In genomic region chr7:79096361-79096805, GRCh38 we compare ENCODE assay signal across 27 cellular contexts.
DNase-seq lines count a peak whose midpoint lies in the region; ATAC-seq, FAIRE-seq and TF ChIP-seq lines count a peak whose summit lies in the region.
"Had no signal": no experiment of that assay in that cellular context is flagged by ENCODE, and none has a peak within 500 bp of the region (broad histone marks: within the 10 kb centered on the region; RNA-seq: fewer than 3 reads in every experiment).

No MANE protein-coding gene starts in this region.

- no peaks in the 10 kb centered on the region for H3K27me3 ChIP-seq in endothelial cell of umbilical vein (ENCODE audit: control insufficient read depth in 2 of 2, insufficient read depth in 2 of 2, low read length in 2 of 2)
- no peaks in the 10 kb centered on the region for H3K27me3 ChIP-seq in skeletal muscle satellite cell (ENCODE audit: control insufficient read depth, insufficient read depth, low read length)
- H3K27me3 ChIP-seq in right lobe of liver = no peaks in the 10 kb centered on the region
- no peaks in the 10 kb centered on the region for H3K27me3 ChIP-seq in vagina
- H3K27me3 ChIP-seq: BE2C, tibial artery had no signal

- ATAC-seq in right lobe of liver = no peak
- ATAC-seq: esophagus mucosa; left colon; stimulated activated naive CD8-positive, alpha-beta T cell treated with anti-CD3 and anti-CD28 coated beads, Interleukin-15, Interleukin-2, amounts not matched to agents 100 U/mL and 50 U/mL, for 24 hours had no signal

- no peaks in the 10 kb centered on the region for H4K20me1 ChIP-seq in endothelial cell of umbilical vein (replicated peaks; ENCODE audit: control insufficient read depth, extremely low read depth, insufficient read depth, low read length)

- 36% methylated on average over 1 of the region's 1 CpG for WGBS in right lobe of liver (ENCODE audit: insufficient coverage, low coverage, low lambda C conversion rate, missing lambda C conversion rate)

- H3K4me3 ChIP-seq in endothelial cell of umbilical vein (replicated peaks in 1 of 3; ENCODE audit: insufficient read depth in 1 of 3, low read depth in 1 of 3, low read length in 3 of 3) (no peak overlapping the region), skeletal muscle satellite cell (ENCODE audit: low read length) (no peak overlapping the region), right lobe of liver (no peak overlapping the region), vagina (no peak overlapping the region)
- H3K4me3 ChIP-seq: tibial artery had no signal

- TF ChIP-seq CTCF in endothelial cell of umbilical vein (IDR thresholded peaks at IDR 0.05; ENCODE audit: extremely low read depth in 1 of 2, insufficient read depth in 1 of 2, low read depth in 1 of 2, low read length in 2 of 2) (no peak), right lobe of liver (IDR thresholded peaks at IDR 0.05) (no peak), vagina (IDR thresholded peaks at IDR 0.05) (no peak)

- CTCF ChIA-PET in endothelial cell of umbilical vein (lab: Charles Lee) = no interaction called here

- no peaks in the 10 kb centered on the region for H3K36me3 ChIP-seq in endothelial cell of umbilical vein (ENCODE audit: control insufficient read depth in 2 of 2, extremely low read depth in 1 of 2, insufficient read depth in 2 of 2, low read length in 2 of 2)
- no peaks in the 10 kb centered on the region for H3K36me3 ChIP-seq in skeletal muscle satellite cell (ENCODE audit: insufficient read depth, low read length)
- H3K36me3 ChIP-seq in right lobe of liver = no peaks in the 10 kb centered on the region
- no peaks in the 10 kb centered on the region for H3K36me3 ChIP-seq in vagina
- H3K36me3 ChIP-seq: BE2C, tibial artery had no signal

- H3K79me2 ChIP-seq in endothelial cell of umbilical vein (ENCODE audit: control insufficient read depth, insufficient read depth, low read length) = no peaks in the 10 kb centered on the region

- H3K4me1 ChIP-seq in endothelial cell of umbilical vein (ENCODE audit: control insufficient read depth, extremely low read depth, insufficient read depth, low read length) = peaks cover 11% of the 10 kb centered on the region
- peaks cover 6% of the 10 kb centered on the region for H3K4me1 ChIP-seq in skeletal muscle satellite cell (ENCODE audit: control insufficient read depth, insufficient read depth, low read length)
- no peaks in the 10 kb centered on the region for H3K4me1 ChIP-seq in right lobe of liver
- H3K4me1 ChIP-seq in vagina = no peaks in the 10 kb centered on the region
- H3K4me1 ChIP-seq: BE2C, tibial artery had no signal

- DNase-seq in GM04504 (ENCODE audit: low read depth) (peak; percentile 13), NCI-H226 (peak; percentile 55), endothelial cell of umbilical vein (ENCODE audit: low read depth, low spot score) (peak; percentile 58), right lobe of liver (no peak), germinal center (ENCODE audit: low spot score) (no peak), putamen (ENCODE audit: low spot score) (no peak), vagina (ENCODE audit: extremely low spot score in 2 of 2) (no peak)
- DNase-seq: activated naive CD4-positive, alpha-beta T cell; activated T-cell treated with anti-CD3 and anti-CD28 coated beads, Interleukin-2, amount 50 U/mL, for 24 hours; anterior cingulate cortex; BE2C; cerebellar nuclear complex; COR-L47; KG1; left colon; MV-4-11; naive B cell; NCI-H1694 treated with DMSO at 0.1 percent for 48 hours; NCI-H69; occipital lobe; retina; stimulated activated CD4-positive, alpha-beta T cell treated with anti-CD3 and anti-CD28 coated beads, Interleukin-4, amount 100 ng/mL, for 4 hours; stimulated activated naive CD8-positive, alpha-beta T cell treated with anti-CD3 and anti-CD28 coated beads, Interleukin-15, Interleukin-2, amounts not matched to agents 100 U/mL and 50 U/mL, for 24 hours; tibial artery had no signal

- peak; percentile 64 for FAIRE-seq in endothelial cell of umbilical vein (lab: Jason Lieb, UNC)
- FAIRE-seq: H1 had no signal

- H3K9me3 ChIP-seq in endothelial cell of umbilical vein (replicated peaks; ENCODE audit: control insufficient read depth, insufficient read depth, low read length) (no peaks in the 10 kb centered on the region), skeletal muscle satellite cell (replicated peaks; ENCODE audit: low read length) (no peaks in the 10 kb centered on the region), right lobe of liver (no peaks in the 10 kb centered on the region), vagina (no peaks in the 10 kb centered on the region)
- H3K9me3 ChIP-seq: BE2C had no signal

- H3K9me1 ChIP-seq in endothelial cell of umbilical vein (replicated peaks; ENCODE audit: control insufficient read depth, extremely low read depth, insufficient read depth, low read length) = no peaks in the 10 kb centered on the region

- H2AFZ ChIP-seq in endothelial cell of umbilical vein (ENCODE audit: low read depth, low read length) = no peak overlapping the region

- BruUV-seq in endothelial cell of umbilical vein (replicated peaks; lab: Mats Ljungman, UMichigan) = no TSS peak

- peak overlapping the region; percentile 6 for H3K27ac ChIP-seq in endothelial cell of umbilical vein (ENCODE audit: insufficient read depth, low read depth, low read length)
- no peak overlapping the region for H3K27ac ChIP-seq in right lobe of liver
- no peak overlapping the region for H3K27ac ChIP-seq in vagina
- H3K27ac ChIP-seq: tibial artery had no signal

- H3K4me2 ChIP-seq in endothelial cell of umbilical vein (ENCODE audit: insufficient read depth, low read length) = no peak overlapping the region
- H3K4me2 ChIP-seq in skeletal muscle satellite cell (ENCODE audit: low read length) = peak overlapping the region; percentile 33

- intact Hi-C loops in endothelial cell of umbilical vein (cut with micrococcal nuclease) = no loop called here
- intact Hi-C loops in right lobe of liver (cut with DNase I) = no loop called here
- intact Hi-C loops in vagina (cut with DNase I) = no loop called here

- TF ChIP-seq POLR2A in endothelial cell of umbilical vein (IDR thresholded peaks at IDR 0.05; ENCODE audit: low read depth, low read length) = no peak
- TF ChIP-seq POLR2A in right lobe of liver (IDR thresholded peaks at IDR 0.05) = no peak
- TF ChIP-seq POLR2A in vagina (IDR thresholded peaks at IDR 0.05) = no peak

- H3K9ac ChIP-seq in endothelial cell of umbilical vein (replicated peaks; ENCODE audit: extremely low read depth, insufficient read depth, low read length) (no peak overlapping the region), skeletal muscle satellite cell (ENCODE audit: low read depth, low read length) (no peak overlapping the region)

- dilution Hi-C loops in endothelial cell of umbilical vein (cut with MboI; ENCODE audit: extremely low pct_ligation_motif_present, low sequenced_read_pairs) = no loop called here

- POLR2A ChIA-PET in endothelial cell of umbilical vein (lab: Charles Lee) = no interaction called here

TF ChIP-seq in endothelial cell of umbilical vein, 7 proteins besides CTCF, POLR2A, EP300 and RAD21:
- no peak for TF ChIP-seq MAX (IDR thresholded peaks at IDR 0.05; ENCODE audit: insufficient read depth, insufficient read length)
- TF ChIP-seq FOS (IDR thresholded peaks at IDR 0.05; ENCODE audit: borderline replicate concordance, insufficient read depth, low read length) = peak; percentile 82
- TF ChIP-seq POLR2AphosphoS5 (IDR thresholded peaks at IDR 0.05; ENCODE audit: insufficient read depth, low read depth, low read length) = peak; percentile 32
- TF ChIP-seq GATA2 (IDR thresholded peaks at IDR 0.05; ENCODE audit: insufficient read depth, insufficient read length, low read depth, low read length) = peak; percentile 92
- TF ChIP-seq JUN (IDR thresholded peaks at IDR 0.05; ENCODE audit: borderline replicate concordance, insufficient read depth, insufficient read length, low read depth) = peak; percentile 63
TF ChIP-seq in endothelial cell of umbilical vein: peak in this region for 4.

Comparison
In these comparisons a context has a peak if more than half of its experiments do, and no peak if none do; other contexts are left out.
1. DNase-seq: peak in GM04504 (single experiment), NCI-H226 (single experiment) and endothelial cell of umbilical vein (single experiment); none in right lobe of liver (0 of 3), germinal center (single experiment), putamen (single experiment) and vagina (0 of 2).